In the genomic region with DNA sequence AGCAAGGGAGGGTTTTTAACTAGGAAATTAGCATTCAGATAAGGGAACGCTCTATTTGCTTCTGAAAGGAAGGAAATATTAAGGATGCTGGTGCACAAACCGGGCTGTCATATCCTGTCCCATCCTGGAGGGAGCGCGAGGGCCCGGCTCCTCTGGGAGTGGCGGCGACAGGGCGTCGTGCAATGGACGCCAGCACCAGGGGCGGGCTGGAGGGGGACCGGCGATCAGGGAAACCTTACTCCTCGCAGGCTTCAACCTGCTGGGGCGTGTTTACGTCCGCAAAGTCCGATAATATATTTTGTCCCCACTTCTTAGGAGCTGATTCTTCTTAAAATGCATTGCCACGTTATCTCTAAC, we compare ENCODE assay signal across 10 cellular contexts.
A peak's percentile ranks its signal among the peaks of the same experiment; 100 is the strongest.
DNase-seq lines count a peak whose midpoint lies in the region; ATAC-seq and TF ChIP-seq lines count a peak whose summit lies in the region.
"Had no signal": no experiment of that assay in that cellular context is flagged by ENCODE, and none has a peak within 500 bp of the region (broad histone marks: within the 10 kb centered on the region; RNA-seq: fewer than 3 reads in every experiment).

No MANE protein-coding gene starts in this region.

- no peak overlapping the region for H3K9ac ChIP-seq in GM23248

- H4K20me1 ChIP-seq in GM23248 (ENCODE audit: insufficient read depth): no peaks in the 10 kb centered on the region

- 84 to 87% methylated on average over 19 of the region's 19 CpGs for WGBS in GM23248 (ENCODE audit: low coverage in 1 of 2, low lambda C conversion rate in 2 of 2, missing lambda C conversion rate in 2 of 2), 2 experiments

- H3K9me3 ChIP-seq in GM23248 (ENCODE audit: low read depth): no peaks in the 10 kb centered on the region

- H3K4me3 ChIP-seq in ACC112 (ENCODE audit: low read depth, low read length): peak overlapping the region; percentile 70
- H3K4me3 ChIP-seq in GM23248: no peak overlapping the region

- no peak for TF ChIP-seq CTCF in mesothelial cell of epicardium (IDR thresholded peaks at IDR 0.05; ENCODE audit: unreplicated experiment)

- no peaks in the 10 kb centered on the region for H3F3A ChIP-seq in GM23248 (ENCODE audit: insufficient read depth)

- H3K9me3 Mint-ChIP-seq in central memory CD8-positive, alpha-beta T cell: no peaks in the 10 kb centered on the region
- peaks cover 4% of the 10 kb centered on the region for H3K9me3 Mint-ChIP-seq in mesothelial cell of epicardium

- H3K4me2 ChIP-seq in GM23248 (ENCODE audit: unreplicated experiment): no peak overlapping the region

- peak overlapping the region; percentile 62 for H3K4me3 Mint-ChIP-seq in central memory CD8-positive, alpha-beta T cell
- H3K4me3 Mint-ChIP-seq in mesothelial cell of epicardium: peak overlapping the region; percentile 55

- H3K4me1 ChIP-seq in ACC112 (ENCODE audit: control insufficient read depth, insufficient read depth, low read length, unreplicated experiment) (no peaks in the 10 kb centered on the region), GM23248 (ENCODE audit: insufficient read depth) (peaks cover 8% of the 10 kb centered on the region; the same call in 1 of the 2 replicates)

- DNase-seq in GM23248 (no peak), mesothelial cell of epicardium (ENCODE audit: low spot score in 2 of 2, unreplicated experiment in 2 of 2) (no peak), EL (no peak), activated gamma-delta T cell treated with Interleukin-2 at 50 U/mL for 16 hours (no peak), OCI-M2 (lab: John Stamatoyannopoulos, UW; ENCODE audit: unreplicated experiment) (no peak)
- no peak for DNase-seq in central memory CD8-positive, alpha-beta T cell (ENCODE audit: low spot score in 2 of 2)
- DNase-seq in stimulated activated CD4-positive, alpha-beta T cell treated with anti-CD3 and anti-CD28 coated beads, Interleukin-12 subunit alpha, Interleukin-12 subunit beta, amount 100 ng/mL, for 4 hours: no peak
- DNase-seq: DMS 273 treated with DMSO at 0.1 percent for 48 hours, NCI-H1092 treated with DMSO at 0.1 percent for 48 hours had no signal

- peaks cover 95% of the 10 kb centered on the region for H3K27me3 Mint-ChIP-seq in central memory CD8-positive, alpha-beta T cell
- H3K27me3 Mint-ChIP-seq in mesothelial cell of epicardium (ENCODE audit: low read depth): peaks cover 89% of the 10 kb centered on the region

- in situ Hi-C loops in GM23248 (cut with MboI): no loop called here

- H3K79me2 ChIP-seq in ACC112 (ENCODE audit: control insufficient read depth, insufficient read depth, low read length, unreplicated experiment) (no peaks in the 10 kb centered on the region), GM23248 (ENCODE audit: insufficient read depth) (no peaks in the 10 kb centered on the region)

- no peaks in the 10 kb centered on the region for H3K36me3 ChIP-seq in ACC112 (ENCODE audit: insufficient read depth, low read length)
- no peaks in the 10 kb centered on the region for H3K36me3 ChIP-seq in GM23248 (ENCODE audit: low read depth)

- no peak for ATAC-seq in central memory CD8-positive, alpha-beta T cell (replicated peaks; ENCODE audit: extremely low read depth, poor library complexity, severe bottlenecking)

- H3K27ac ChIP-seq in ACC112 (ENCODE audit: low read depth, low read length) (no peak overlapping the region), GM23248 (no peak overlapping the region)

- peaks cover 48% of the 10 kb centered on the region for H3K27me3 ChIP-seq in ACC112 (ENCODE audit: insufficient read depth, low read length)
- H3K27me3 ChIP-seq in GM23248 (replicated peaks; ENCODE audit: insufficient read depth): 0 out of 2 replicates have a peak, but pooled peaks cover 5% of the 10 kb centered on the region

- peaks cover 3% of the 10 kb centered on the region for H3K36me3 Mint-ChIP-seq in central memory CD8-positive, alpha-beta T cell (ENCODE audit: insufficient read depth)
- H3K36me3 Mint-ChIP-seq in mesothelial cell of epicardium: no peaks in the 10 kb centered on the region

- no peaks in the 10 kb centered on the region for H3K9me2 ChIP-seq in GM23248 (ENCODE audit: insufficient read depth)

- peaks cover 12% of the 10 kb centered on the region for H3K4me1 Mint-ChIP-seq in central memory CD8-positive, alpha-beta T cell
- peaks cover 14% of the 10 kb centered on the region for H3K4me1 Mint-ChIP-seq in mesothelial cell of epicardium

- H2AFZ ChIP-seq in ACC112 (ENCODE audit: low read length, unreplicated experiment) (peak overlapping the region; percentile 26), GM23248 (peak overlapping the region; percentile 78; the same call in 1 of the 2 replicates)

- no peak overlapping the region for H3K27ac Mint-ChIP-seq in central memory CD8-positive, alpha-beta T cell (ENCODE audit: low read depth)
- no peak overlapping the region for H3K27ac Mint-ChIP-seq in mesothelial cell of epicardium
